In genomic region chr20:19911810-19912382, GRCh38 we compare ENCODE assay signal across 19 cellular contexts.
"Had no signal": no experiment of that assay in that cellular context is flagged by ENCODE, and none has a peak within 500 bp of the region (broad histone marks: within the 10 kb centered on the region; RNA-seq: fewer than 3 reads in every experiment).

No MANE protein-coding gene starts in this region.

- H3K9me3 Mint-ChIP-seq: activated naive CD8-positive, alpha-beta T cell treated with anti-CD3 and anti-CD28 coated beads, Interleukin-2, amount 10 ng/mL, durations not matched to agents 7 days and 5 days; activated T-cell treated with anti-CD3 and anti-CD28 coated beads, Interleukin-2, amount 50 U/mL, for 72 hours; nephron; stimulated activated naive CD8-positive, alpha-beta T cell treated with anti-CD3 and anti-CD28 coated beads, Interleukin-15, Interleukin-2, amounts not matched to agents 100 ng/mL and 50 ng/mL, for 24 hours; T-helper 2 cell treated with Interferon-gamma antibody and Interleukin-4, amounts not matched to agents 5 μg/mL and 100 μg/mL, for 36 hours had no signal

- FAIRE-seq: bronchial epithelial cell, endometrium had no signal

- DNase-seq: activated CD4-positive, alpha-beta T cell treated with anti-CD3 and anti-CD28 coated beads for 1 hour; activated CD4-positive, alpha-beta T cell treated with anti-CD3 and anti-CD28 coated beads, Interleukin-2, amount 50 U/mL, for 48 hours; activated CD8-positive, alpha-beta memory T cell treated with anti-CD3 and anti-CD28 coated beads, Interleukin-2, amount 50 U/mL, for 4 hours; activated gamma-delta T cell treated with Interleukin-2 at 50 U/mL for 16 hours; activated naive CD8-positive, alpha-beta T cell treated with anti-CD3 and anti-CD28 coated beads, Interleukin-2, amount 10 ng/mL, durations not matched to agents 7 days and 5 days; activated T-cell treated with anti-CD3 and anti-CD28 coated beads, Interleukin-2, amount 50 U/mL, for 72 hours; anterior cingulate cortex; glutamatergic neuron; left cardiac atrium; stimulated activated CD4-positive, alpha-beta T cell treated with anti-CD3 and anti-CD28 coated beads, Interleukin-12 subunit alpha, Interleukin-12 subunit beta, amount 100 ng/mL, for 4 hours; upper lobe of left lung had no signal

- H3K36me3 Mint-ChIP-seq: activated naive CD8-positive, alpha-beta T cell treated with anti-CD3 and anti-CD28 coated beads, Interleukin-2, amount 10 ng/mL, durations not matched to agents 7 days and 5 days; memory B cell had no signal

- H3K27ac Mint-ChIP-seq: activated naive CD8-positive, alpha-beta T cell treated with anti-CD3 and anti-CD28 coated beads, Interleukin-2, amount 10 ng/mL, durations not matched to agents 7 days and 5 days; activated T-cell treated with anti-CD3 and anti-CD28 coated beads, Interleukin-2, amount 50 U/mL, for 72 hours; memory B cell; nephron; stimulated activated naive CD8-positive, alpha-beta T cell treated with anti-CD3 and anti-CD28 coated beads, Interleukin-15, Interleukin-2, amounts not matched to agents 100 ng/mL and 50 ng/mL, for 24 hours; T-helper 2 cell treated with Interferon-gamma antibody and Interleukin-4, amounts not matched to agents 5 μg/mL and 100 μg/mL, for 36 hours had no signal

- H3K27ac ChIP-seq: prostate gland had no signal

- H3K4me1 ChIP-seq: prostate gland had no signal

- ATAC-seq: activated T-cell treated with anti-CD3 and anti-CD28 coated beads, Interleukin-2, amount 50 U/mL, for 72 hours; esophagus mucosa; left cardiac atrium had no signal

- H3K27me3 ChIP-seq: upper lobe of left lung had no signal

- H3K9me3 ChIP-seq: prostate gland, upper lobe of left lung had no signal

- H3K36me3 ChIP-seq: prostate gland had no signal

- H3K4me3 ChIP-seq: prostate gland, upper lobe of left lung had no signal
